ENCODE assay signal across 11 cellular contexts in the genomic region with DNA sequence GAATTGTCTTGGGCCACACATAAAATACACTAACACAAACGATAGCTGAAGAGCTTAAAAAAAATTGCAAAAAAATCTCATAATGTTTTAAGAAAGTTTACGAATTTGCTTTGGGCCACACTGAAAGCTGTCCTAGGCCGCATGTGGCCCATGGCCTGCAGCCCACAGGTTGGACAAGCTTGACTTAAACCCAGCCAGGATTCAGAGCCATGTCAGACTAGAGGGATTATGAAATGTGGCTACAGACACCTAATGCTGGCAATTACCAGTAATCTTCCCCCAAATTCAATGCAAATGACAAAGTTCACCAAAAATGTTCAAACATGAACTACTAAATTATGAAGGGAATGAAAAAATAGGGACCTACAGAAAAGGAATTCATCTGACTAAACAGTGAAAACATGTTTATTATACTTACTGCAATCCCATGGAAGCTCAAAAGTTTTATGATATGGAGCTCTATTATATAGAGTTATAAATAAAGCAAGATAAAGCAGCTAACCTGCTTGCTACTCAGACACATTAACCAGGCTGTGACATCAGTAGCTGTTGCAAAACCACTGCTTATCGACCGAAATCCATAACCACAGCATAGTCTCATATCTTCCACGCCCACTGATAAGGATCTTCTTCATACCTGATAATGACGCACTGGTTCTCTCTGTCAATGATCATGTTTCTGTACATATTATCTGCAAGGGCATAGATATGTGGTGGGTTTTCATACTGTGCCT. TPM values are rescaled to one million over a fixed set of nuclear protein-coding genes. Genes with fewer than 3 reads are reported as not detected.
A peak's percentile ranks its signal among the peaks of the same experiment; 100 is the strongest.
DNase-seq lines count a peak whose midpoint lies in the region; ATAC-seq and TF ChIP-seq lines count a peak whose summit lies in the region.
"Had no signal": no experiment of that assay in that cellular context is flagged by ENCODE, and none has a peak within 500 bp of the region (broad histone marks: within the 10 kb centered on the region; RNA-seq: fewer than 3 reads in every experiment).

No MANE protein-coding gene starts in this region.

- H3K27ac Mint-ChIP-seq in activated CD4-positive, alpha-beta T cell treated with anti-CD3 and anti-CD28 coated beads for 36 hours: no peak overlapping the region
- H3K27ac Mint-ChIP-seq in stimulated activated effector memory CD8-positive, alpha-beta T cell treated with anti-CD3 and anti-CD28 coated beads, Interleukin-12 subunit alpha, Interleukin-12 subunit beta, amount 100 ng/mL, for 72 hours: no peak overlapping the region

- H3K4me3 ChIP-seq in upper lobe of right lung: no peak overlapping the region
- H3K4me3 ChIP-seq: right atrium auricular region had no signal

- H3K4me3 Mint-ChIP-seq in activated CD4-positive, alpha-beta T cell treated with anti-CD3 and anti-CD28 coated beads for 36 hours: no peak overlapping the region
- no peak overlapping the region for H3K4me3 Mint-ChIP-seq in stimulated activated effector memory CD8-positive, alpha-beta T cell treated with anti-CD3 and anti-CD28 coated beads, Interleukin-12 subunit alpha, Interleukin-12 subunit beta, amount 100 ng/mL, for 72 hours

- no peaks in the 10 kb centered on the region for H3K9me3 Mint-ChIP-seq in activated CD4-positive, alpha-beta T cell treated with anti-CD3 and anti-CD28 coated beads for 36 hours (ENCODE audit: low read depth)
- no peaks in the 10 kb centered on the region for H3K9me3 Mint-ChIP-seq in stimulated activated effector memory CD8-positive, alpha-beta T cell treated with anti-CD3 and anti-CD28 coated beads, Interleukin-12 subunit alpha, Interleukin-12 subunit beta, amount 100 ng/mL, for 72 hours

- TF ChIP-seq CTCF in upper lobe of right lung (IDR thresholded peaks at IDR 0.05): no peak

- ATAC-seq in activated CD4-positive, alpha-beta T cell treated with anti-CD3 and anti-CD28 coated beads for 36 hours: peak; percentile 44
- peak; percentile 91 for ATAC-seq in stimulated activated effector memory CD8-positive, alpha-beta T cell treated with anti-CD3 and anti-CD28 coated beads, Interleukin-12 subunit alpha, Interleukin-12 subunit beta, amount 100 ng/mL, for 72 hours
- ATAC-seq in upper lobe of right lung: no peak

- no peaks in the 10 kb centered on the region for H3K4me1 ChIP-seq in upper lobe of right lung
- H3K4me1 ChIP-seq: right atrium auricular region had no signal

- peak; percentile 40 for DNase-seq in activated CD4-positive, alpha-beta T cell treated with anti-CD3 and anti-CD28 coated beads for 36 hours
- no peak for DNase-seq in activated CD4-positive, alpha-beta T cell treated with anti-CD3 and anti-CD28 coated beads, Interleukin-2, amount 50 U/mL, for 1 hour
- DNase-seq in OCI-M1 (lab: John Stamatoyannopoulos, UW): peak; percentile 45
- peak; percentile 53 for DNase-seq in central memory CD4-positive, alpha-beta T cell
- DNase-seq in stimulated activated effector memory CD8-positive, alpha-beta T cell treated with anti-CD3 and anti-CD28 coated beads, Interleukin-12 subunit alpha, Interleukin-12 subunit beta, amount 100 ng/mL, for 72 hours (ENCODE audit: low spot score in 2 of 2): no peak
- DNase-seq in SKM-1 (lab: John Stamatoyannopoulos, UW; ENCODE audit: unreplicated experiment): no peak
- no peak for DNase-seq in upper lobe of right lung
- DNase-seq in iPS-NIHi11 (ENCODE audit: low spot score): no peak

- POLR2A ChIA-PET in activated CD4-positive, alpha-beta T cell treated with anti-CD3 and anti-CD28 coated beads for 36 hours (lab: Charles Lee): interaction anchor here (0.6 kb wide), 1 partner anchor 23 kb away, joined by 3 read pairs; no protein-coding TSS in a partner anchor

- intact Hi-C loops in activated CD4-positive, alpha-beta T cell treated with anti-CD3 and anti-CD28 coated beads for 36 hours (cut with DNase I, micrococcal nuclease): loop anchor here (1.0 to 5.0 kb wide), 2 partner anchors 41 to 44 kb away; no protein-coding TSS in a partner anchor
- intact Hi-C loops in upper lobe of right lung (cut with DNase I): no loop called here

- H3K9me3 ChIP-seq in upper lobe of right lung: no peaks in the 10 kb centered on the region
- H3K9me3 ChIP-seq: right atrium auricular region had no signal

- peaks cover 18% of the 10 kb centered on the region for H3K4me1 Mint-ChIP-seq in activated CD4-positive, alpha-beta T cell treated with anti-CD3 and anti-CD28 coated beads for 36 hours
- peaks cover 26% of the 10 kb centered on the region for H3K4me1 Mint-ChIP-seq in stimulated activated effector memory CD8-positive, alpha-beta T cell treated with anti-CD3 and anti-CD28 coated beads, Interleukin-12 subunit alpha, Interleukin-12 subunit beta, amount 100 ng/mL, for 72 hours

- CTCF ChIA-PET in activated CD4-positive, alpha-beta T cell treated with anti-CD3 and anti-CD28 coated beads for 36 hours (lab: Charles Lee): interaction anchor here (1.9 kb wide), 1 partner anchor 9 kb away, joined by 6 read pairs; no protein-coding TSS in a partner anchor

- H3K27ac ChIP-seq in upper lobe of right lung: no peak overlapping the region
- H3K27ac ChIP-seq: right atrium auricular region, VCaP had no signal

- H3K36me3 Mint-ChIP-seq in activated CD4-positive, alpha-beta T cell treated with anti-CD3 and anti-CD28 coated beads for 36 hours (ENCODE audit: low read depth): no peaks in the 10 kb centered on the region
- H3K36me3 Mint-ChIP-seq in stimulated activated effector memory CD8-positive, alpha-beta T cell treated with anti-CD3 and anti-CD28 coated beads, Interleukin-12 subunit alpha, Interleukin-12 subunit beta, amount 100 ng/mL, for 72 hours: no peaks in the 10 kb centered on the region

- H3K36me3 ChIP-seq in upper lobe of right lung: no peaks in the 10 kb centered on the region

- H3K27me3 ChIP-seq in upper lobe of right lung: no peaks in the 10 kb centered on the region
- H3K27me3 ChIP-seq: right atrium auricular region had no signal

- H3K27me3 Mint-ChIP-seq in activated CD4-positive, alpha-beta T cell treated with anti-CD3 and anti-CD28 coated beads for 36 hours: peaks cover 2% of the 10 kb centered on the region

RNA-seq across cellular contexts. Expression of a gene that starts 49.2 kb away (rescaled TPM):
- total RNA-seq in activated CD4-positive, alpha-beta T cell treated with anti-CD3 and anti-CD28 coated beads for 36 hours: not detected
- not detected for total RNA-seq in upper lobe of right lung
- total RNA-seq: lower leg skin, right atrium auricular region had no signal

Comparison
In these comparisons a context has a peak if more than half of its experiments do, and no peak if none do; other contexts are left out.
1. DNase-seq: peak in activated CD4-positive, alpha-beta T cell treated with anti-CD3 and anti-CD28 coated beads for 36 hours (single experiment), OCI-M1 (single experiment) and central memory CD4-positive, alpha-beta T cell (single experiment); none in activated CD4-positive, alpha-beta T cell treated with anti-CD3 and anti-CD28 coated beads, Interleukin-2, amount 50 U/mL, for 1 hour (single experiment), stimulated activated effector memory CD8-positive, alpha-beta T cell treated with anti-CD3 and anti-CD28 coated beads, Interleukin-12 subunit alpha, Interleukin-12 subunit beta, amount 100 ng/mL, for 72 hours (0 of 2), SKM-1 (single experiment), upper lobe of right lung (single experiment) and iPS-NIHi11 (single experiment).